In genomic region chr10:95230677-95231586, GRCh38 we compare ENCODE assay signal across 9 cellular contexts. TPM values are rescaled to one million over a fixed set of nuclear protein-coding genes. Genes with fewer than 3 reads are reported as not detected.
A peak's percentile ranks its signal among the peaks of the same experiment; 100 is the strongest.
DNase-seq lines count a peak whose midpoint lies in the region; ATAC-seq, FAIRE-seq and TF ChIP-seq lines count a peak whose summit lies in the region.
"Not testable (repeated sequence)": the region's sequence is repeated elsewhere in the genome, so short reads cannot be mapped to it uniquely, and the experiment has no call there.
"Had no signal": no experiment of that assay in that cellular context is flagged by ENCODE, and none has a peak within 500 bp of the region (broad histone marks: within the 10 kb centered on the region; RNA-seq: fewer than 3 reads in every experiment).

No MANE protein-coding gene starts in this region.

- H2BK120ac ChIP-seq in mesenchymal stem cell (ENCODE audit: low read depth, low read length), result peak overlapping the region; percentile 82

- peak overlapping the region; percentile 49 to 93 for H3K18ac ChIP-seq in mesenchymal stem cell (ENCODE audit: low read depth in 1 of 2, low read length in 2 of 2)

- peak overlapping the region; percentile 96 for H4K8ac ChIP-seq in mesenchymal stem cell (ENCODE audit: low read length)

- TF ChIP-seq POLR2A in GM15510 (IDR thresholded peaks at IDR 0.05; ENCODE audit: borderline replicate concordance, extremely low read depth, insufficient read length), result peak; percentile 36
- TF ChIP-seq POLR2A in esophagus squamous epithelium (IDR thresholded peaks at IDR 0.05); tibial nerve (IDR thresholded peaks at IDR 0.05): not testable (repeated sequence)

- TF ChIP-seq CTCF in esophagus squamous epithelium (IDR thresholded peaks at IDR 0.05); tibial nerve (IDR thresholded peaks at IDR 0.05): not testable (repeated sequence)

- DNase-seq in adipocyte (ENCODE audit: low read depth); esophagus squamous epithelium (lab: John Stamatoyannopoulos, UW); tibial nerve (ENCODE audit: low spot score in 2 of 2): not testable (repeated sequence)
- DNase-seq in mesenchymal stem cell, result peak; percentile 35
- peak; percentile 23 for DNase-seq in small intestine

- peak overlapping the region; percentile 50 for H2AK5ac ChIP-seq in mesenchymal stem cell (ENCODE audit: low read length, severe bottlenecking)

- TF ChIP-seq EP300 in tibial nerve (IDR thresholded peaks at IDR 0.05), result not testable (repeated sequence)

- H3K14ac ChIP-seq in mesenchymal stem cell (ENCODE audit: low read length in 2 of 2), result peak overlapping the region in 1 of 2 experiments; percentile 63

- H3K27ac ChIP-seq in esophagus squamous epithelium (peak overlapping the region in 2 of 4 donors; percentile 6 to 29), mesenchymal stem cell (ENCODE audit: low read length, poor library complexity, severe bottlenecking) (peak overlapping the region; percentile 92), small intestine (ENCODE audit: low read depth in 1 of 2, low read length in 1 of 2) (peak overlapping the region in 1 of 2 donors; percentile 55), tibial nerve (peak overlapping the region in 1 of 4 donors; percentile 19)

- H2BK12ac ChIP-seq in mesenchymal stem cell (ENCODE audit: low read length in 2 of 2), result peak overlapping the region; percentile 73 to 75

- not testable (repeated sequence) for H3K79me1 ChIP-seq in mesenchymal stem cell (replicated peaks; ENCODE audit: low read length, poor library complexity, severe bottlenecking)

- peak overlapping the region; percentile 40 for H4K91ac ChIP-seq in mesenchymal stem cell (ENCODE audit: low read length)

- not testable (repeated sequence) for H3K4me2 ChIP-seq in mesenchymal stem cell (ENCODE audit: low read length, poor library complexity, severe bottlenecking)

- H2BK5ac ChIP-seq in mesenchymal stem cell (ENCODE audit: low read depth, low read length, poor library complexity, severe bottlenecking), result peak overlapping the region; percentile 57

- intact Hi-C loops in esophagus squamous epithelium (cut with DNase I), result not testable (repeated sequence)

- H3K36me3 ChIP-seq in adipocyte (ENCODE audit: control insufficient read depth, insufficient read depth, low read length, severe bottlenecking); small intestine (ENCODE audit: control insufficient read depth in 2 of 2, insufficient read depth in 2 of 2, low read length in 2 of 2): not testable (repeated sequence)
- H3K36me3 ChIP-seq in esophagus squamous epithelium (peaks cover 0 to 37% (median 6%) of the 10 kb centered on the region in 3 donors), mesenchymal stem cell (ENCODE audit: control insufficient read depth in 1 of 2, insufficient read depth in 2 of 2, low read depth in 1 of 2, low read length in 2 of 2) (peaks cover 0 to 19% of the 10 kb centered on the region in 2 experiments), tibial nerve (peaks cover 0 to 12% (median 3%) of the 10 kb centered on the region in 3 donors)

- H3K23ac ChIP-seq in mesenchymal stem cell (ENCODE audit: low read length in 2 of 2), result not testable (repeated sequence)

- H3K27me3 ChIP-seq in adipocyte (replicated peaks; ENCODE audit: control insufficient read depth, insufficient read depth, low read length); esophagus squamous epithelium; mesenchymal stem cell (ENCODE audit: control insufficient read depth in 1 of 2, insufficient read depth in 1 of 2, low read length in 2 of 2); small intestine (ENCODE audit: control insufficient read depth in 2 of 2, insufficient read depth in 2 of 2, low read length in 2 of 2); tibial nerve: not testable (repeated sequence)

- ATAC-seq in HG03097 (IDR thresholded peaks at IDR 0.05; ENCODE audit: low FRiP score, unreplicated experiment), result peak; percentile 62
- peak; percentile 20 to 42 for ATAC-seq in activated CD4-positive, CD25-positive, alpha-beta regulatory T cell treated with anti-CD3 and anti-CD28 coated beads, Interleukin-2, amount 50 U/mL, for 24 hours

- peak overlapping the region; percentile 75 for H3K9ac ChIP-seq in adipocyte (ENCODE audit: low read length)
- peak overlapping the region; percentile 63 for H3K9ac ChIP-seq in mesenchymal stem cell (ENCODE audit: low read length)

- WGBS in esophagus squamous epithelium, 2 donors, result 68 to 71% methylated on average over 7 to 24 of the region's 36 CpGs
- 24% methylated on average over 36 of the region's 36 CpGs for WGBS in mesenchymal stem cell
- WGBS in small intestine, 3 donors, result 36 to 50% (median 49%) methylated on average over 34 to 36 of the region's 36 CpGs
- 54 to 62% methylated on average over 36 of the region's 36 CpGs for WGBS in tibial nerve, 2 donors

- H3K4me1 ChIP-seq in adipocyte (ENCODE audit: control insufficient read depth, insufficient read depth, low read length) (peaks cover 40% of the 10 kb centered on the region), esophagus squamous epithelium (peaks cover 0 to 14% (median 4%) of the 10 kb centered on the region in 3 donors), mesenchymal stem cell (ENCODE audit: control insufficient read depth, insufficient read depth, low read depth, low read length) (peaks cover 19% of the 10 kb centered on the region)
- not testable (repeated sequence) for H3K4me1 ChIP-seq in small intestine (ENCODE audit: control insufficient read depth in 2 of 2, insufficient read depth in 1 of 2, low read depth in 1 of 2, low read length in 1 of 2); tibial nerve

- H3K4me3 ChIP-seq in adipocyte (ENCODE audit: low read length) (peak overlapping the region; percentile 74), esophagus squamous epithelium (peak overlapping the region; percentile 15 to 61 (median 44)), mesenchymal stem cell (ENCODE audit: insufficient read depth in 1 of 2, low read depth in 1 of 2, low read length in 2 of 2) (peak overlapping the region; percentile 28 to 66), small intestine (ENCODE audit: low read depth in 1 of 2, low read length in 2 of 2) (peak overlapping the region in 1 of 2 donors; percentile 50), tibial nerve (peak overlapping the region in 3 of 4 donors; percentile 28 to 40 (median 36))

- H2BK15ac ChIP-seq in mesenchymal stem cell (ENCODE audit: low read depth, poor library complexity, severe bottlenecking), result peak overlapping the region; percentile 87

- peak overlapping the region; percentile 90 for H2AFZ ChIP-seq in mesenchymal stem cell (ENCODE audit: low read depth, low read length)

- peak overlapping the region; percentile 73 to 75 for H3K4ac ChIP-seq in mesenchymal stem cell (ENCODE audit: low read depth in 1 of 2, low read length in 2 of 2)

- FAIRE-seq in small intestine (lab: Jason Lieb, UNC), result not testable (repeated sequence)

- H3K9me3 ChIP-seq in adipocyte (ENCODE audit: control insufficient read depth, low read length) (peaks cover 16% of the 10 kb centered on the region), mesenchymal stem cell (ENCODE audit: control insufficient read depth, low read length) (peaks cover 24% of the 10 kb centered on the region), tibial nerve (peaks cover 0 to 15% (median 0%) of the 10 kb centered on the region in 4 donors)
- not testable (repeated sequence) for H3K9me3 ChIP-seq in esophagus squamous epithelium; small intestine (ENCODE audit: control insufficient read depth, low read depth)

RNA-seq across cellular contexts. Expression of gene ACSM6, which starts 36.9 kb away (rescaled TPM):
- total RNA-seq in esophagus squamous epithelium (not detected), tibial nerve (not detected)
- polyA plus RNA-seq in mesenchymal stem cell (2013, experiment 1 of 2), result not detected
- polyA plus RNA-seq in mesenchymal stem cell (2013, experiment 2 of 2), result not detected
- polyA plus RNA-seq in small intestine, result not detected
- total RNA-seq: LHCN-M2 had no signal

RNA-seq across cellular contexts. Expression of gene PDLIM1, which starts 59.9 kb away (rescaled TPM):
- total RNA-seq in esophagus squamous epithelium, result 100 to 1,000 TPM in 1 of 4 donors, 10 to 100 TPM in 3; 59.5 to 142 (median 79.2) TPM
- 537 TPM for polyA plus RNA-seq in mesenchymal stem cell (2013, experiment 1 of 2)
- 536 TPM for polyA plus RNA-seq in mesenchymal stem cell (2013, experiment 2 of 2)
- polyA plus RNA-seq in small intestine, result 100 to 1,000 TPM; 206 to 572 (median 368) TPM
- 100 to 1,000 TPM; 113 to 150 (median 128) TPM for total RNA-seq in tibial nerve
